In genomic region chr4:108166441-108167315, GRCh38 we compare ENCODE assay signal across 1 cellular context.
TF ChIP-seq lines count a peak whose summit lies in the region.

No MANE protein-coding gene starts in this region.

TF ChIP-seq in K562, 482 proteins besides CTCF, POLR2A, EP300 and RAD21 (continued from another document and continues in another):
- no peak for TF ChIP-seq ID3 (CRISPR knock-in tag; IDR thresholded peaks at IDR 0.05)
- TF ChIP-seq ID3 (tag; IDR thresholded peaks at IDR 0.05): no peak
- no peak for TF ChIP-seq ZNF644 (tag; IDR thresholded peaks at IDR 0.05; ENCODE audit: low read depth)
- no peak for TF ChIP-seq CHD1 (IDR thresholded peaks at IDR 0.05; ENCODE audit: low read length)
- TF ChIP-seq ZNF23 (CRISPR knock-in tag; IDR thresholded peaks at IDR 0.05): no peak
- TF ChIP-seq GTF2A2 (tag; IDR thresholded peaks at IDR 0.05): no peak
- TF ChIP-seq RREB1 (CRISPR knock-in tag; IDR thresholded peaks at IDR 0.05): no peak
- no peak for TF ChIP-seq ZNF561 (CRISPR knock-in tag; conservative IDR thresholded peaks at IDR 0.05)
- peak; percentile 83 for TF ChIP-seq ZBTB1 (CRISPR knock-in tag; IDR thresholded peaks at IDR 0.05; ENCODE audit: borderline replicate concordance, low read depth)
- no peak for TF ChIP-seq ZNF785 (CRISPR knock-in tag; IDR thresholded peaks at IDR 0.05)
- peak in 1 of 2 experiments; percentile 60; a peak in 1 of 4 replicates for TF ChIP-seq SRF (CRISPR knock-in tag; IDR thresholded peaks at IDR 0.05)
- peak; percentile 82 for TF ChIP-seq ZFX (CRISPR knock-in tag; IDR thresholded peaks at IDR 0.05)
- no peak for TF ChIP-seq NCOR1 (IDR thresholded peaks at IDR 0.05)
- peak in 1 of 2 experiments; percentile 43; a peak in 1 of 3 replicates for TF ChIP-seq CBX3 (IDR thresholded peaks at IDR 0.05; ENCODE audit: borderline replicate concordance in 1 of 2, low read length in 2 of 2)
- no peak for TF ChIP-seq ZNF586 (CRISPR knock-in tag; conservative IDR thresholded peaks at IDR 0.05)
- TF ChIP-seq HNRNPLL (IDR thresholded peaks at IDR 0.05; ENCODE audit: low read depth, low read length, poor library complexity, severe bottlenecking): peak; percentile 42
- TF ChIP-seq MTA3 (IDR thresholded peaks at IDR 0.05; ENCODE audit: borderline replicate concordance): no peak; the same call in 1 of the 2 replicates
- TF ChIP-seq POLR2AphosphoS2 (IDR thresholded peaks at IDR 0.05; ENCODE audit: low read length): no peak
- 0 out of 2 replicates have a peak, but pooled peaks have one; percentile 32 for TF ChIP-seq NR3C1 (CRISPR knock-in tag; IDR thresholded peaks at IDR 0.05)
- no peak for TF ChIP-seq CBX5 (IDR thresholded peaks at IDR 0.05; ENCODE audit: borderline replicate concordance, low read depth)
- TF ChIP-seq CCNT2 (IDR thresholded peaks at IDR 0.05; ENCODE audit: borderline replicate concordance, extremely low read depth, insufficient read length, low read depth, low read length): no peak
- TF ChIP-seq MNT (conservative IDR thresholded peaks at IDR 0.05): peak; percentile 97 to 98
- no peak for TF ChIP-seq HMBOX1 (IDR thresholded peaks at IDR 0.05)
- no peak for TF ChIP-seq SRSF3 (IDR thresholded peaks at IDR 0.05; ENCODE audit: insufficient read depth, low read length)
- TF ChIP-seq TCF15 (CRISPR knock-in tag; IDR thresholded peaks at IDR 0.05): no peak
- TF ChIP-seq HDGF (IDR thresholded peaks at IDR 0.05): no peak
- no peak for TF ChIP-seq ATF2 (CRISPR knock-in tag; IDR thresholded peaks at IDR 0.05)
- no peak for TF ChIP-seq TSC22D4 (tag; IDR thresholded peaks at IDR 0.05)
- TF ChIP-seq RERE (CRISPR knock-in tag; IDR thresholded peaks at IDR 0.05; ENCODE audit: borderline replicate concordance): no peak
- TF ChIP-seq ZFPM2 (CRISPR knock-in tag; IDR thresholded peaks at IDR 0.05): no peak
- TF ChIP-seq TCF3 (CRISPR knock-in tag; IDR thresholded peaks at IDR 0.05): no peak
- no peak for TF ChIP-seq ZNF398 (CRISPR knock-in tag; IDR thresholded peaks at IDR 0.05)
- no peak for TF ChIP-seq ZNF780A (CRISPR knock-in tag; IDR thresholded peaks at IDR 0.05)
- peak; percentile 75 for TF ChIP-seq RBFOX2 (IDR thresholded peaks at IDR 0.05; ENCODE audit: low read depth, low read length)
- no peak for TF ChIP-seq KDM1A (IDR thresholded peaks at IDR 0.05)
- TF ChIP-seq RBM15 (IDR thresholded peaks at IDR 0.05; ENCODE audit: insufficient read depth, low read length): no peak
- no peak for TF ChIP-seq DLX4 (CRISPR knock-in tag; IDR thresholded peaks at IDR 0.05)
- no peak for TF ChIP-seq ZNF444 (CRISPR knock-in tag; IDR thresholded peaks at IDR 0.05)
- no peak for TF ChIP-seq GTF2E2 (tag; IDR thresholded peaks at IDR 0.05)
- TF ChIP-seq MTF1 (CRISPR knock-in tag; IDR thresholded peaks at IDR 0.05; ENCODE audit: borderline replicate concordance): no peak
- no peak for TF ChIP-seq ZKSCAN8 (CRISPR knock-in tag; IDR thresholded peaks at IDR 0.05)
- TF ChIP-seq PREB (CRISPR knock-in tag; IDR thresholded peaks at IDR 0.05): no peak
- TF ChIP-seq PHF8 (IDR thresholded peaks at IDR 0.05; ENCODE audit: borderline replicate concordance, low read length): peak; percentile 9; the same call in 1 of the 2 replicates
- TF ChIP-seq ZNF766 (CRISPR knock-in tag; conservative IDR thresholded peaks at IDR 0.05): 0 out of 2 replicates have a peak, but pooled peaks have one; percentile 37
